30 cellular contexts compared by ENCODE assay signal in the genomic region with DNA sequence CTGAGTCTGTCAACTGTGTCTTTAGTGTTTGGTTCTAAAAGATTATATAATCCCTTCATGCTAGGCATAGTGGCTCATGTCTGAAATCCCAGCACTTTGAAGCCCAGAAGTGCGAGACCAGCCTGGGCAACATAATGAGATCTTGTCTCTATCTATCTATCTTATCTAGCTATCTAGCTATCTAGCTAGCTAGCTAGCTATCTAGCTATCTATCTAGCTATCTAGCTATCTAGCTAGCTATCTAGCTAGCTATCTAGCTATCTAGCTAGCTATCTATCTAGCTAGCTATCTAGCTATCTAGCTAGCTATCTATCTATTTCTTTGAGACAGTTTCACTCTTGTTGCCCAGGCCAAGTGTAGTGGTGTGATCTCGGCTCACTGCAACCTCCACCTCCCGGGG.
"Had no signal": no experiment of that assay in that cellular context is flagged by ENCODE, and none has a peak within 500 bp of the region (broad histone marks: within the 10 kb centered on the region; RNA-seq: fewer than 3 reads in every experiment).

No MANE protein-coding gene starts in this region.

- FAIRE-seq: pancreas, urothelium cell line had no signal

- H3K4me1 ChIP-seq: pancreas, suprapubic skin, testis, tibial artery, transverse colon, vagina had no signal

- H3K4me1 Mint-ChIP-seq: stimulated activated naive CD8-positive, alpha-beta T cell treated with anti-CD3 and anti-CD28 coated beads, Interleukin-15, amount 100 ng/mL, for 72 hours had no signal

- H3K27ac ChIP-seq: neutrophil, pancreas, skin epidermis, spleen, suprapubic skin, testis, tibial artery, transverse colon, vagina had no signal

- H3K27me3 ChIP-seq: neutrophil, pancreas, spleen, suprapubic skin, testis, tibial artery, transverse colon, upper lobe of left lung, vagina had no signal

- DNase-seq: naive B cell; naive thymus-derived CD8-positive, alpha-beta T cell; nucleus accumbens; pancreas; psoas muscle; right cardiac atrium; spleen; stimulated activated CD4-positive, alpha-beta T cell treated with anti-CD3 and anti-CD28 coated beads, Interleukin-12 subunit alpha, Interleukin-12 subunit beta, amount 100 ng/mL, for 4 hours; stimulated activated CD4-positive, alpha-beta T cell treated with anti-CD3 and anti-CD28 coated beads, Interleukin-1b, Interleukin-23, amount 100 ng/mL, for 48 hours; stimulated activated CD4-positive, alpha-beta T cell treated with anti-CD3 and anti-CD28 coated beads, Interleukin-4, amount 100 ng/mL, for 1 hour; stimulated activated CD4-positive, alpha-beta T cell treated with anti-CD3 and anti-CD28 coated beads, Interleukin-4, amount 100 ng/mL, for 4 hours; stimulated activated CD8-positive, alpha-beta memory T cell treated with anti-CD3 and anti-CD28 coated beads, Interleukin-4, amount 100 ng/mL, for 48 hours; stimulated activated naive CD4-positive, alpha-beta T cell; stimulated activated naive CD8-positive, alpha-beta T cell treated with anti-CD3 and anti-CD28 coated beads, Interleukin-15, amount 100 ng/mL, for 72 hours; stimulated activated naive CD8-positive, alpha-beta T cell treated with anti-CD3 and anti-CD28 coated beads, Interleukin-15, Interleukin-2, amounts not matched to agents 100 U/mL and 50 U/mL, for 24 hours; substantia nigra; testis; tibial artery; transverse colon; upper lobe of left lung had no signal

- H3K27ac Mint-ChIP-seq: naive B cell; natural killer cell treated with Interleukin-12 subunit alpha and Interleukin-12 subunit beta and Interleukin-15 and Interleukin-18, amount 100 ng/mL, for 72 hours; progenitor cell of endocrine pancreas; stimulated activated memory B cell treated with anti-CD40 and anti-IgM and Interleukin-4, amounts not matched to agents 10 μg/mL and 1 μg/mL and 100 μg/mL, for 72 hours; stimulated activated naive CD8-positive, alpha-beta T cell treated with anti-CD3 and anti-CD28 coated beads, Interleukin-15, amount 100 ng/mL, for 72 hours had no signal

- H3K9me3 Mint-ChIP-seq: naive B cell; naive thymus-derived CD8-positive, alpha-beta T cell; natural killer cell treated with Interleukin-12 subunit alpha and Interleukin-12 subunit beta and Interleukin-15 and Interleukin-18, amount 100 ng/mL, for 72 hours; stimulated activated memory B cell treated with anti-CD40 and anti-IgM and Interleukin-4, amounts not matched to agents 10 μg/mL and 1 μg/mL and 100 μg/mL, for 72 hours; stimulated activated naive CD8-positive, alpha-beta T cell treated with anti-CD3 and anti-CD28 coated beads, Interleukin-15, amount 100 ng/mL, for 72 hours had no signal

- H3K4me2 ChIP-seq: smooth muscle cell had no signal

- H3K4me3 Mint-ChIP-seq: naive B cell; naive thymus-derived CD8-positive, alpha-beta T cell; natural killer cell treated with Interleukin-12 subunit alpha and Interleukin-12 subunit beta and Interleukin-15 and Interleukin-18, amount 100 ng/mL, for 72 hours; stimulated activated memory B cell treated with anti-CD40 and anti-IgM and Interleukin-4, amounts not matched to agents 10 μg/mL and 1 μg/mL and 100 μg/mL, for 72 hours; stimulated activated naive CD8-positive, alpha-beta T cell treated with anti-CD3 and anti-CD28 coated beads, Interleukin-15, amount 100 ng/mL, for 72 hours had no signal

- ATAC-seq: naive thymus-derived CD8-positive, alpha-beta T cell; natural killer cell treated with Interleukin-12 subunit alpha and Interleukin-12 subunit beta and Interleukin-15 and Interleukin-18, amount 100 ng/mL, for 72 hours; pancreas; psoas muscle; right cardiac atrium; sciatic nerve; stimulated activated memory B cell treated with anti-CD40 and anti-IgM and Interleukin-4, amounts not matched to agents 10 μg/mL and 1 μg/mL and 100 μg/mL, for 72 hours; stimulated activated naive CD8-positive, alpha-beta T cell treated with anti-CD3 and anti-CD28 coated beads, Interleukin-15, amount 100 ng/mL, for 72 hours; stimulated activated naive CD8-positive, alpha-beta T cell treated with anti-CD3 and anti-CD28 coated beads, Interleukin-15, Interleukin-2, amounts not matched to agents 100 U/mL and 50 U/mL, for 24 hours had no signal

- H3K4me3 ChIP-seq: pancreas, psoas muscle, skin epidermis, smooth muscle cell, spleen, suprapubic skin, testis, tibial artery, transverse colon, upper lobe of left lung, vagina had no signal

- H3K27me3 Mint-ChIP-seq: naive B cell; naive thymus-derived CD8-positive, alpha-beta T cell; natural killer cell treated with Interleukin-12 subunit alpha and Interleukin-12 subunit beta and Interleukin-15 and Interleukin-18, amount 100 ng/mL, for 72 hours; progenitor cell of endocrine pancreas; stimulated activated memory B cell treated with anti-CD40 and anti-IgM and Interleukin-4, amounts not matched to agents 10 μg/mL and 1 μg/mL and 100 μg/mL, for 72 hours; stimulated activated naive CD8-positive, alpha-beta T cell treated with anti-CD3 and anti-CD28 coated beads, Interleukin-15, amount 100 ng/mL, for 72 hours had no signal

- H3K9me3 ChIP-seq: neutrophil, pancreas, psoas muscle, spleen, suprapubic skin, testis, tibial artery, transverse colon, upper lobe of left lung, vagina had no signal
